22 cellular contexts compared by ENCODE assay signal in genomic region chr4:40186665-40187014, GRCh38. TPM values are rescaled to one million over a fixed set of nuclear protein-coding genes. Genes with fewer than 3 reads are reported as not detected.
DNase-seq lines count a peak whose midpoint lies in the region; ATAC-seq and TF ChIP-seq lines count a peak whose summit lies in the region.
"Had no signal": no experiment of that assay in that cellular context is flagged by ENCODE, and none has a peak within 500 bp of the region (broad histone marks: within the 10 kb centered on the region; RNA-seq: fewer than 3 reads in every experiment).

No MANE protein-coding gene starts in this region.

- H3K36me3 ChIP-seq in SK-N-SH (replicated peaks in 1 of 2; ENCODE audit: control insufficient read depth in 1 of 2, insufficient read depth in 2 of 2, low read length in 1 of 2): no peaks in the 10 kb centered on the region
- H3K36me3 ChIP-seq in OCI-LY7 (ENCODE audit: insufficient read depth, low read length): no peaks in the 10 kb centered on the region
- H3K36me3 ChIP-seq in tibial artery: no peaks in the 10 kb centered on the region
- H3K36me3 ChIP-seq: ovary, right lobe of liver had no signal

- H3K4me3 ChIP-seq in SK-N-SH (ENCODE audit: low read depth in 2 of 2, low read length in 1 of 2): no peak overlapping the region
- peak overlapping the region; percentile 51 for H3K4me3 ChIP-seq in OCI-LY7 (ENCODE audit: low read depth, low read length, poor library complexity, severe bottlenecking)
- no peak overlapping the region for H3K4me3 ChIP-seq in tibial artery
- H3K4me3 ChIP-seq: K562, ovary, right lobe of liver had no signal

- peak overlapping the region in 1 of 2 donors; percentile 28 for H3K4me3 Mint-ChIP-seq in stimulated activated naive B cell treated with anti-CD40 and anti-IgM and Interleukin-4, amounts not matched to agents 10 μg/mL and 1 μg/mL and 100 μg/mL, for 72 hours
- H3K4me3 Mint-ChIP-seq: CD8-positive, alpha-beta memory T cell; T-helper 2 cell treated with Interferon-gamma antibody and Interleukin-4, amounts not matched to agents 5 μg/mL and 100 μg/mL, for 36 hours; type B pancreatic cell had no signal

- TF ChIP-seq CTCF in SK-N-SH (IDR thresholded peaks at IDR 0.05) (no peak), OCI-LY7 (conservative IDR thresholded peaks at IDR 0.05; ENCODE audit: low read length) (no peak), tibial artery (IDR thresholded peaks at IDR 0.05) (no peak)

- peaks cover 44 to 77% of the 10 kb centered on the region in 2 donors for H3K4me1 Mint-ChIP-seq in stimulated activated naive B cell treated with anti-CD40 and anti-IgM and Interleukin-4, amounts not matched to agents 10 μg/mL and 1 μg/mL and 100 μg/mL, for 72 hours

- H3K4me2 ChIP-seq in SK-N-SH: peak overlapping the region; percentile 32; the same call in 1 of the 2 replicates
- peak overlapping the region; percentile 87 for H3K4me2 ChIP-seq in OCI-LY7 (ENCODE audit: low read length)

- no peaks in the 10 kb centered on the region for H3K79me2 ChIP-seq in SK-N-SH (ENCODE audit: insufficient read depth)
- peaks cover 19% of the 10 kb centered on the region; the same call in 1 of the 2 replicates for H3K79me2 ChIP-seq in OCI-LY7 (ENCODE audit: insufficient read depth, low read depth, low read length)

- CTCF ChIA-PET in SK-N-SH (lab: Yijun Ruan, JAX) (interaction anchor here (0.7 to 2.5 kb wide), 3 partner anchors 9 to 131 kb away, joined by 3 to 7 read pairs (median 6); no protein-coding TSS in a partner anchor), OCI-LY7 (lab: Charles Lee; ENCODE audit: unreplicated experiment) (interaction anchor here (0.9 kb wide), 1 partner anchor 8 kb away, joined by 3 read pairs; no protein-coding TSS in a partner anchor)

- no peaks in the 10 kb centered on the region for H3K9me3 Mint-ChIP-seq in stimulated activated naive B cell treated with anti-CD40 and anti-IgM and Interleukin-4, amounts not matched to agents 10 μg/mL and 1 μg/mL and 100 μg/mL, for 72 hours
- H3K9me3 Mint-ChIP-seq: T-helper 2 cell treated with Interferon-gamma antibody and Interleukin-4, amounts not matched to agents 5 μg/mL and 100 μg/mL, for 36 hours; type B pancreatic cell had no signal

- H4K20me1 ChIP-seq in SK-N-SH (ENCODE audit: insufficient read depth): no peaks in the 10 kb centered on the region
- H4K20me1 ChIP-seq in OCI-LY7 (ENCODE audit: insufficient read depth, low read length): no peaks in the 10 kb centered on the region

- peaks cover 0 to 3% of the 10 kb centered on the region in 2 donors for H3K36me3 Mint-ChIP-seq in stimulated activated naive B cell treated with anti-CD40 and anti-IgM and Interleukin-4, amounts not matched to agents 10 μg/mL and 1 μg/mL and 100 μg/mL, for 72 hours
- H3K36me3 Mint-ChIP-seq: type B pancreatic cell had no signal

- peaks cover 4% of the 10 kb centered on the region for H3F3A ChIP-seq in SK-N-SH (replicated peaks; ENCODE audit: insufficient read depth)

- peak overlapping the region; percentile 83 for H3K27ac Mint-ChIP-seq in stimulated activated naive B cell treated with anti-CD40 and anti-IgM and Interleukin-4, amounts not matched to agents 10 μg/mL and 1 μg/mL and 100 μg/mL, for 72 hours
- H3K27ac Mint-ChIP-seq: T-helper 2 cell treated with Interferon-gamma antibody and Interleukin-4, amounts not matched to agents 5 μg/mL and 100 μg/mL, for 36 hours; type B pancreatic cell had no signal

- TSS peak; percentile 40 for BruUV-seq in OCI-LY7 (replicated peaks; lab: Mats Ljungman, UMichigan)

- H2AFZ ChIP-seq in SK-N-SH (ENCODE audit: low read depth) (no peak overlapping the region), OCI-LY7 (ENCODE audit: low read length) (peak overlapping the region; percentile 10; the same call in 1 of the 2 replicates)

- ATAC-seq in SK-N-SH treated with all-trans-retinoic acid at 6 μM for 48 hours (no peak), esophagus mucosa (peak; percentile 30), GM21576 (IDR thresholded peaks at IDR 0.05; ENCODE audit: unreplicated experiment) (no peak)
- no peak for ATAC-seq in stimulated activated naive B cell treated with anti-CD40 and anti-IgM and Interleukin-4, amounts not matched to agents 10 μg/mL and 1 μg/mL and 100 μg/mL, for 72 hours (replicated peaks)
- ATAC-seq: activated naive CD4-positive, alpha-beta T cell treated with anti-CD3 and anti-CD28 coated beads, Interleukin-2, amount 50 U/mL, for 72 hours; K562; right lobe of liver; stimulated activated naive CD8-positive, alpha-beta T cell treated with anti-CD3 and anti-CD28 coated beads, Interleukin-15, Interleukin-2, amounts not matched to agents 100 U/mL and 50 U/mL, for 24 hours had no signal

- intact Hi-C loops in OCI-LY7 (cut with micrococcal nuclease; ENCODE audit: unreplicated experiment): no loop called here
- intact Hi-C loops in tibial artery (cut with DNase I; ENCODE audit: low total_unique reads): no loop called here

- peaks cover 0 to 27% of the 10 kb centered on the region in 2 experiments; a peak in 3 of 4 replicates for H3K4me1 ChIP-seq in SK-N-SH (ENCODE audit: control insufficient read depth in 1 of 2, insufficient read depth in 2 of 2, low read depth in 1 of 2, low read length in 1 of 2)
- peaks cover 96% of the 10 kb centered on the region for H3K4me1 ChIP-seq in OCI-LY7 (ENCODE audit: insufficient read depth, low read length, poor library complexity, severe bottlenecking)
- no peaks in the 10 kb centered on the region for H3K4me1 ChIP-seq in tibial artery

- H3K9me3 ChIP-seq in SK-N-SH (no peaks in the 10 kb centered on the region), OCI-LY7 (ENCODE audit: low read length) (no peaks in the 10 kb centered on the region), tibial artery (no peaks in the 10 kb centered on the region)
- H3K9me3 ChIP-seq: ovary, right lobe of liver had no signal

- WGBS in SK-N-SH (ENCODE audit: low lambda C conversion rate): 96% methylated on average over 1 of the region's 1 CpG

- H3K27me3 ChIP-seq in SK-N-SH (ENCODE audit: insufficient read depth): no peaks in the 10 kb centered on the region
- no peaks in the 10 kb centered on the region for H3K27me3 ChIP-seq in tibial artery
- H3K27me3 ChIP-seq: ovary, right lobe of liver had no signal

- TF ChIP-seq RAD21 in SK-N-SH (IDR thresholded peaks at IDR 0.05; ENCODE audit: low read length): no peak

- DNase-seq in SK-N-SH (no peak), OCI-LY7 (ENCODE audit: low spot score) (no peak), tibial artery (no peak), anterior cingulate cortex (lab: John Stamatoyannopoulos, UW) (no peak)
- no peak for DNase-seq in stimulated activated naive B cell treated with anti-CD40 and anti-IgM and Interleukin-4, amounts not matched to agents 10 μg/mL and 1 μg/mL and 100 μg/mL, for 72 hours
- DNase-seq: activated CD4-positive, CD25-positive, alpha-beta regulatory T cell; activated CD8-positive, alpha-beta memory T cell treated with anti-CD3 and anti-CD28 coated beads for 24 hours; activated T-cell treated with anti-CD3 and anti-CD28 coated beads, Interleukin-2, amount 50 U/mL, for 48 hours; CD8-positive, alpha-beta memory T cell; NCI-H1048; NCI-H2081 treated with DMSO at 0.1 percent for 48 hours; NCI-H526 treated with DMSO at 0.1 percent for 48 hours; ovary; right lobe of liver; stimulated activated naive CD8-positive, alpha-beta T cell treated with anti-CD3 and anti-CD28 coated beads, Interleukin-15, Interleukin-2, amounts not matched to agents 100 U/mL and 50 U/mL, for 24 hours had no signal

- TF ChIP-seq EP300 in SK-N-SH (IDR thresholded peaks at IDR 0.05; ENCODE audit: borderline replicate concordance in 1 of 2, low read depth in 1 of 2, low read length in 1 of 2): no peak

- H3K27ac ChIP-seq in SK-N-SH (ENCODE audit: low read depth in 2 of 2, low read length in 1 of 2) (peak overlapping the region in 1 of 2 experiments; percentile 44; a peak in 1 of 4 replicates), OCI-LY7 (ENCODE audit: low read depth, low read length, poor library complexity, severe bottlenecking) (peak overlapping the region; percentile 94), tibial artery (no peak overlapping the region)
- H3K27ac ChIP-seq: ovary, right lobe of liver had no signal

- POLR2A ChIA-PET in SK-N-SH (lab: Yijun Ruan, JAX) (no interaction called here), OCI-LY7 (lab: Charles Lee) (interaction anchor here (0.7 to 17.3 kb wide), 12 partner anchors 9 to 1145 kb away, joined by 3 to 212 read pairs (median 5); partner anchors contain the start of gene RHOH)

- no peaks in the 10 kb centered on the region for H3K9me2 ChIP-seq in SK-N-SH
- H3K9me2 ChIP-seq in OCI-LY7 (ENCODE audit: insufficient read depth, low read length): no peaks in the 10 kb centered on the region

- no peak overlapping the region for H3K9ac ChIP-seq in SK-N-SH

- H3K27me3 Mint-ChIP-seq in stimulated activated naive B cell treated with anti-CD40 and anti-IgM and Interleukin-4, amounts not matched to agents 10 μg/mL and 1 μg/mL and 100 μg/mL, for 72 hours: no peaks in the 10 kb centered on the region
- H3K27me3 Mint-ChIP-seq: CD8-positive, alpha-beta memory T cell; type B pancreatic cell had no signal

TF ChIP-seq in SK-N-SH treated with all-trans-retinoic acid at 6 μM for 48 hours, 23 proteins besides CTCF, POLR2A, EP300 and RAD21 (continues in another document):
- no peak for TF ChIP-seq ZFP3 (CRISPR knock-in tag; IDR thresholded peaks at IDR 0.05)
- no peak for TF ChIP-seq ZNF565 (CRISPR knock-in tag; conservative IDR thresholded peaks at IDR 0.05; ENCODE audit: low read depth)
- no peak for TF ChIP-seq RARB (CRISPR knock-in tag; IDR thresholded peaks at IDR 0.05)
- no peak for TF ChIP-seq CSDC2 (CRISPR knock-in tag; IDR thresholded peaks at IDR 0.05)
- TF ChIP-seq GLIS3 (CRISPR knock-in tag; IDR thresholded peaks at IDR 0.05): no peak
- no peak for TF ChIP-seq OSR1 (CRISPR knock-in tag; IDR thresholded peaks at IDR 0.05)
- TF ChIP-seq PATZ1 (CRISPR knock-in tag; IDR thresholded peaks at IDR 0.05; ENCODE audit: borderline replicate concordance): no peak

RNA-seq across cellular contexts. Expression of gene RHOH, which starts 10.2 kb away (rescaled TPM):
- polyA plus RNA-seq in SK-N-SH (2012; rRNA removed): not detected in 2 replicates
- not detected in 2 replicates for polyA plus RNA-seq in SK-N-SH (2012; cell fraction: cytosol; rRNA removed)
- not detected in 2 replicates for polyA plus RNA-seq in SK-N-SH (2012; cell fraction: nucleus; rRNA removed)
- 35.5 and 38.2 TPM in 2 replicates for total RNA-seq in OCI-LY7 (2014; rRNA removed; shearing (Covaris generic))
- 83.2 and 87.4 TPM in 2 replicates for total RNA-seq in OCI-LY7 (2022)
- 1.2 TPM for total RNA-seq in esophagus mucosa

Comparison
In these comparisons a context has a peak if more than half of its experiments do, and no peak if none do; other contexts are left out.
1. RNA of gene RHOH, which starts 10.2 kb away (total RNA-seq): 35.5 to 87.4 TPM in OCI-LY7; 1.2 TPM in esophagus mucosa (single experiment); every median in the first group is over 10 times any median in the second.